34 cellular contexts compared by ENCODE assay signal in genomic region chr16:1012722-1013592, GRCh38. TPM values are rescaled to one million over a fixed set of nuclear protein-coding genes. Genes with fewer than 3 reads are reported as not detected.
"Had no signal": no experiment of that assay in that cellular context is flagged by ENCODE, and none has a peak within 500 bp of the region (broad histone marks: within the 10 kb centered on the region; RNA-seq: fewer than 3 reads in every experiment).

No MANE protein-coding gene starts in this region.

- H3K27ac ChIP-seq: gastrocnemius medialis, left ventricle myocardium inferior, pancreas, prostate gland, sigmoid colon, upper lobe of left lung had no signal

- DNase-seq: activated B cell treated with CpG ODN at 0.5 μM for 24 hours; activated CD4-positive, alpha-beta T cell treated with anti-CD3 and anti-CD28 coated beads for 36 hours; activated CD8-positive, alpha-beta memory T cell treated with anti-CD3 and anti-CD28 coated beads, Interleukin-2, amount 10 ng/mL, durations not matched to agents 7 days and 5 days; activated CD8-positive, alpha-beta T cell treated with anti-CD3 and anti-CD28 coated beads, Interleukin-2, amount 10 ng/mL, durations not matched to agents 7 days and 5 days; activated effector memory CD4-positive, alpha-beta T cell treated with anti-CD3 and anti-CD28 coated beads, Interleukin-2, amount 50 U/mL, for 16 hours; activated naive CD4-positive, alpha-beta T cell treated with anti-CD3 and anti-CD28 coated beads for 36 hours; activated naive CD8-positive, alpha-beta T cell treated with anti-CD3 and anti-CD28 coated beads, Interleukin-2, amount 10 ng/mL, durations not matched to agents 7 days and 5 days; cortex of kidney; effector memory CD8-positive, alpha-beta T cell; erythroblast; gastrocnemius medialis; glutamatergic neuron; left ventricle myocardium inferior; naive B cell; nucleus accumbens; pancreas; retina; sigmoid colon; small intestine; stimulated activated CD4-positive, alpha-beta T cell treated with anti-CD3 and anti-CD28 coated beads, Interleukin-4, amount 100 ng/mL, for 24 hours; T-helper 17 cell; T1000 had no signal

- H3K36me3 ChIP-seq: ascending aorta, gastrocnemius medialis, left ventricle myocardium inferior, pancreas, prostate gland, sigmoid colon, upper lobe of left lung had no signal

- H3K4me1 Mint-ChIP-seq: activated B cell treated with CpG ODN at 0.5 μM for 24 hours; activated CD4-positive, alpha-beta T cell treated with anti-CD3 and anti-CD28 coated beads for 36 hours; activated CD8-positive, alpha-beta memory T cell treated with anti-CD3 and anti-CD28 coated beads, Interleukin-2, amount 10 ng/mL, durations not matched to agents 7 days and 5 days; activated naive CD8-positive, alpha-beta T cell treated with anti-CD3 and anti-CD28 coated beads, Interleukin-2, amount 10 ng/mL, durations not matched to agents 7 days and 5 days; naive B cell; stimulated activated effector memory CD8-positive, alpha-beta T cell treated with anti-CD3 and anti-CD28 coated beads, Interleukin-12 subunit alpha, Interleukin-12 subunit beta, amount 100 ng/mL, for 72 hours had no signal

- H3K9me3 ChIP-seq: ascending aorta, gastrocnemius medialis, left ventricle myocardium inferior, pancreas, prostate gland, sigmoid colon, upper lobe of left lung had no signal

- H3K36me3 Mint-ChIP-seq: activated CD8-positive, alpha-beta memory T cell treated with anti-CD3 and anti-CD28 coated beads, Interleukin-2, amount 10 ng/mL, durations not matched to agents 7 days and 5 days; activated naive CD8-positive, alpha-beta T cell treated with anti-CD3 and anti-CD28 coated beads, Interleukin-2, amount 10 ng/mL, durations not matched to agents 7 days and 5 days; brain; naive B cell; stimulated activated effector memory CD8-positive, alpha-beta T cell treated with anti-CD3 and anti-CD28 coated beads, Interleukin-12 subunit alpha, Interleukin-12 subunit beta, amount 100 ng/mL, for 72 hours had no signal

- H3K4me3 Mint-ChIP-seq: activated B cell treated with CpG ODN at 0.5 μM for 24 hours; activated CD4-positive, alpha-beta T cell treated with anti-CD3 and anti-CD28 coated beads for 36 hours; activated CD8-positive, alpha-beta memory T cell treated with anti-CD3 and anti-CD28 coated beads, Interleukin-2, amount 10 ng/mL, durations not matched to agents 7 days and 5 days; activated CD8-positive, alpha-beta T cell treated with anti-CD3 and anti-CD28 coated beads, Interleukin-2, amount 10 ng/mL, durations not matched to agents 7 days and 5 days; activated naive CD4-positive, alpha-beta T cell treated with anti-CD3 and anti-CD28 coated beads for 36 hours; activated naive CD8-positive, alpha-beta T cell treated with anti-CD3 and anti-CD28 coated beads, Interleukin-2, amount 10 ng/mL, durations not matched to agents 7 days and 5 days; activated T-helper 1 cell treated with anti-CD3 and anti-CD28 coated beads, Interleukin-12 subunit alpha, Interleukin-12 subunit beta, Interleukin-2, Interleukin-4 antibody, amounts not matched to agents 30 ng/mL and 10 ng/mL and 1 ng/mL, durations not matched to agents 14 hours and 24 hours and 36 hours; brain; effector memory CD8-positive, alpha-beta T cell; naive B cell; stimulated activated effector memory CD8-positive, alpha-beta T cell treated with anti-CD3 and anti-CD28 coated beads, Interleukin-12 subunit alpha, Interleukin-12 subunit beta, amount 100 ng/mL, for 72 hours; stimulated activated naive CD8-positive, alpha-beta T cell treated with anti-CD3 and anti-CD28 coated beads, Interleukin-15, Interleukin-2, amounts not matched to agents 100 ng/mL and 50 ng/mL, for 24 hours; T-helper 17 cell had no signal

- ATAC-seq: activated CD4-positive, alpha-beta T cell treated with anti-CD3 and anti-CD28 coated beads for 36 hours; activated CD8-positive, alpha-beta memory T cell treated with anti-CD3 and anti-CD28 coated beads, Interleukin-2, amount 10 ng/mL, durations not matched to agents 7 days and 5 days; activated CD8-positive, alpha-beta T cell treated with anti-CD3 and anti-CD28 coated beads, Interleukin-2, amount 10 ng/mL, durations not matched to agents 7 days and 5 days; effector memory CD8-positive, alpha-beta T cell; gastrocnemius medialis; pancreas; stimulated activated effector memory CD8-positive, alpha-beta T cell treated with anti-CD3 and anti-CD28 coated beads, Interleukin-12 subunit alpha, Interleukin-12 subunit beta, amount 100 ng/mL, for 72 hours; T-helper 17 cell had no signal

- H3K9me3 Mint-ChIP-seq: activated B cell treated with CpG ODN at 0.5 μM for 24 hours; activated naive CD4-positive, alpha-beta T cell treated with anti-CD3 and anti-CD28 coated beads for 36 hours; activated naive CD8-positive, alpha-beta T cell treated with anti-CD3 and anti-CD28 coated beads, Interleukin-2, amount 10 ng/mL, durations not matched to agents 7 days and 5 days; activated T-helper 1 cell treated with anti-CD3 and anti-CD28 coated beads, Interleukin-12 subunit alpha, Interleukin-12 subunit beta, Interleukin-2, Interleukin-4 antibody, amounts not matched to agents 30 ng/mL and 10 ng/mL and 1 ng/mL, durations not matched to agents 14 hours and 24 hours and 36 hours; brain; effector memory CD8-positive, alpha-beta T cell; stimulated activated effector memory CD8-positive, alpha-beta T cell treated with anti-CD3 and anti-CD28 coated beads, Interleukin-12 subunit alpha, Interleukin-12 subunit beta, amount 100 ng/mL, for 72 hours; stimulated activated naive CD8-positive, alpha-beta T cell treated with anti-CD3 and anti-CD28 coated beads, Interleukin-15, Interleukin-2, amounts not matched to agents 100 ng/mL and 50 ng/mL, for 24 hours had no signal

- H3K4me1 ChIP-seq: gastrocnemius medialis, left ventricle myocardium inferior, pancreas, prostate gland, sigmoid colon, upper lobe of left lung had no signal

- H3K4me3 ChIP-seq: ascending aorta, gastrocnemius medialis, left ventricle myocardium inferior, lung, pancreas, prostate gland, sigmoid colon, upper lobe of left lung had no signal

- H3K27ac Mint-ChIP-seq: activated B cell treated with CpG ODN at 0.5 μM for 24 hours; activated CD4-positive, alpha-beta T cell treated with anti-CD3 and anti-CD28 coated beads for 36 hours; activated CD8-positive, alpha-beta memory T cell treated with anti-CD3 and anti-CD28 coated beads, Interleukin-2, amount 10 ng/mL, durations not matched to agents 7 days and 5 days; activated CD8-positive, alpha-beta T cell treated with anti-CD3 and anti-CD28 coated beads, Interleukin-2, amount 10 ng/mL, durations not matched to agents 7 days and 5 days; activated naive CD4-positive, alpha-beta T cell treated with anti-CD3 and anti-CD28 coated beads for 36 hours; activated naive CD8-positive, alpha-beta T cell treated with anti-CD3 and anti-CD28 coated beads, Interleukin-2, amount 10 ng/mL, durations not matched to agents 7 days and 5 days; activated T-helper 1 cell treated with anti-CD3 and anti-CD28 coated beads, Interleukin-12 subunit alpha, Interleukin-12 subunit beta, Interleukin-2, Interleukin-4 antibody, amounts not matched to agents 30 ng/mL and 10 ng/mL and 1 ng/mL, durations not matched to agents 14 hours and 24 hours and 36 hours; brain; effector memory CD8-positive, alpha-beta T cell; naive B cell; stimulated activated effector memory CD8-positive, alpha-beta T cell treated with anti-CD3 and anti-CD28 coated beads, Interleukin-12 subunit alpha, Interleukin-12 subunit beta, amount 100 ng/mL, for 72 hours; stimulated activated naive CD8-positive, alpha-beta T cell treated with anti-CD3 and anti-CD28 coated beads, Interleukin-15, Interleukin-2, amounts not matched to agents 100 ng/mL and 50 ng/mL, for 24 hours; T-helper 17 cell had no signal

- H3K27me3 ChIP-seq: ascending aorta, pancreas had no signal

RNA-seq across cellular contexts. Expression of gene SOX8, which starts 31.4 kb away (rescaled TPM):
- total RNA-seq: activated CD8-positive, alpha-beta T cell treated with anti-CD3 and anti-CD28 coated beads, Interleukin-2, amount 10 ng/mL, durations not matched to agents 7 days and 5 days had no signal

RNA-seq across cellular contexts. Expression of gene SSTR5, which starts 59.6 kb away (rescaled TPM):
- total RNA-seq: activated B cell treated with CpG ODN at 0.5 μM for 24 hours; activated CD4-positive, alpha-beta T cell treated with anti-CD3 and anti-CD28 coated beads for 36 hours; activated CD8-positive, alpha-beta memory T cell treated with anti-CD3 and anti-CD28 coated beads, Interleukin-2, amount 10 ng/mL, durations not matched to agents 7 days and 5 days; activated CD8-positive, alpha-beta T cell treated with anti-CD3 and anti-CD28 coated beads, Interleukin-2, amount 10 ng/mL, durations not matched to agents 7 days and 5 days; activated naive CD4-positive, alpha-beta T cell treated with anti-CD3 and anti-CD28 coated beads for 36 hours; activated naive CD8-positive, alpha-beta T cell treated with anti-CD3 and anti-CD28 coated beads, Interleukin-2, amount 10 ng/mL, durations not matched to agents 7 days and 5 days; activated T-helper 1 cell treated with anti-CD3 and anti-CD28 coated beads, Interleukin-12 subunit alpha, Interleukin-12 subunit beta, Interleukin-2, Interleukin-4 antibody, amounts not matched to agents 30 ng/mL and 10 ng/mL and 1 ng/mL, durations not matched to agents 14 hours and 24 hours and 36 hours; ascending aorta; chondrocyte; sigmoid colon; subcutaneous adipose tissue; T-helper 17 cell; upper lobe of left lung had no signal
- polyA plus RNA-seq: lung, neural cell, thymus had no signal
